Comparison of ENCODE assay signal across 3 cellular contexts in the genomic region with DNA sequence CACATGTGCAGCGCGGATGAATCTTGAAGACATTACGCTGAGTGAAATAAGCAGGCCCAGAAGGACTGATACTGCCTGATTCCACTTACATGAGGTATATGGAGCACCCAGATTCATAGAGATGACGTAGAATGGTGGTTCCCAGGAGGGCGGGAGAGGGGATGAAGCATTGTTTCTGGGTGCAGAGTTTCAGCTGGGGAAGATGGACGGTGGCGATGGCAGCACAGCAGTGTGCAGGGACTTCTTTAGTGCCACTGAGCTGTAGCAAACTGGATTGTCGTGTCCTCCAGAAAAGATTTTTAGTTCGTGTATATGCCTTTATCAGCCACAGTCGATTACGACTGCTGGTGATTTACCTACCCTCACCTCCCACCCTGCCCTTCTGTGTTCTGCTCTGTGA.
TF ChIP-seq lines count a peak whose summit lies in the region.

No MANE protein-coding gene starts in this region.

TF ChIP-seq in GM12891, 5 proteins besides CTCF, POLR2A, EP300 and RAD21:
- TF ChIP-seq POLR2AphosphoS5 (IDR thresholded peaks at IDR 0.05; ENCODE audit: low read depth, low read length) (peak; percentile 63), POU2F2 (IDR thresholded peaks at IDR 0.05; ENCODE audit: low read depth, low read length) (no peak), SPI1 (IDR thresholded peaks at IDR 0.05; ENCODE audit: low read depth, low read length) (no peak), PAX5 (IDR thresholded peaks at IDR 0.05; ENCODE audit: insufficient read depth, low read length, severe bottlenecking) (no peak), TAF1 (IDR thresholded peaks at IDR 0.05; ENCODE audit: low read depth, low read length) (no peak)

TF ChIP-seq in WTC11, 78 proteins besides CTCF, POLR2A, EP300 and RAD21 (continues in another document):
- TF ChIP-seq, protein P1, sequence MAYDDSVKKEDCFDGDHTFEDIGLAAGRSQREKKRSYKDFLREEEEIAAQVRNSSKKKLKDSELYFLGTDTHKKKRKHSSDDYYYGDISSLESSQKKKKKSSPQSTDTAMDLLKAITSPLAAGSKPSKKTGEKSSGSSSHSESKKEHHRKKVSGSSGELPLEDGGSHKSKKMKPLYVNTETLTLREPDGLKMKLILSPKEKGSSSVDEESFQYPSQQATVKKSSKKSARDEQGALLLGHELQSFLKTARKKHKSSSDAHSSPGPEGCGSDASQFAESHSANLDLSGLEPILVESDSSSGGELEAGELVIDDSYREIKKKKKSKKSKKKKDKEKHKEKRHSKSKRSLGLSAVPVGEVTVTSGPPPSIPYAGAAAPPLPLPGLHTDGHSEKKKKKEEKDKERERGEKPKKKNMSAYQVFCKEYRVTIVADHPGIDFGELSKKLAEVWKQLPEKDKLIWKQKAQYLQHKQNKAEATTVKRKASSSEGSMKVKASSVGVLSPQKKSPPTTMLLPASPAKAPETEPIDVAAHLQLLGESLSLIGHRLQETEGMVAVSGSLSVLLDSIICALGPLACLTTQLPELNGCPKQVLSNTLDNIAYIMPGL (CRISPR knock-in tag; IDR thresholded peaks at IDR 0.05), result no peak
- no peak for TF ChIP-seq RORB (CRISPR knock-in tag; IDR thresholded peaks at IDR 0.05)
- TF ChIP-seq GABPB1 (CRISPR knock-in tag; IDR thresholded peaks at IDR 0.05), result no peak
- TF ChIP-seq, protein P2, sequence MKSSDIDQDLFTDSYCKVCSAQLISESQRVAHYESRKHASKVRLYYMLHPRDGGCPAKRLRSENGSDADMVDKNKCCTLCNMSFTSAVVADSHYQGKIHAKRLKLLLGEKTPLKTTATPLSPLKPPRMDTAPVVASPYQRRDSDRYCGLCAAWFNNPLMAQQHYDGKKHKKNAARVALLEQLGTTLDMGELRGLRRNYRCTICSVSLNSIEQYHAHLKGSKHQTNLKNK (CRISPR knock-in tag; IDR thresholded peaks at IDR 0.05), result no peak
- TF ChIP-seq, protein P3, sequence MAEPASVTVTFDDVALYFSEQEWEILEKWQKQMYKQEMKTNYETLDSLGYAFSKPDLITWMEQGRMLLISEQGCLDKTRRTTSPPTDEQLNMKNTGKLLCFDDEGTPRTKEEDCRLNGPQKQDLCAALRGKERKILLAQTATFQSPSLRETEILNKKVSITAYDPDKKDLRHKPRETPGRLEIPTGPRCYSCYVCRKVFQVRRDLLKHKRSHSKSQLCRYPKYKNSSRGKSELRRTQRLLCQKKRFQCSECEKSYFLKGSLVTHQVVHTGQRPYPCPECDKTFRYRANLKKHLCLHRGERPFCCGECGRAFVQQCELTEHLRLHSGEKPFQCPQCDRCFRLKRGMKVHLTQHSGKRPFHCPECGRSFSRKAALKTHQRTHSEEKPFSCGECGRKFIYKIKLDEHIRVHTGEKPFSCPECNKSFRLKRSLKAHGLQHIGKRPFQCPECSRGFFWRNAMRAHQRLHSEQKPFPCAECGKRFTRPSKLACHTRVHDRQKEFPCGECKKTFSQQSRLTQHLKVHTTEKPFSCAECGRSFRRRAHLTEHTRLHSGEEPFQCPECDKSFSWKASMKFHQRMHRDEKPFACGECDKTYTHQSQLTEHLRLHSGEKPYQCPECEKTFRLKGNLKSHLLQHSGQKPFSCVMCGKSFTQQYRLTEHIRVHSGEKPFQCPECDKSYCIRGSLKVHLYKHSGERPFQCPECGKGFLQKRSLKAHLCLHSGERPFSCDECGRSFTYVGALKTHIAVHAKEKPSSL (CRISPR knock-in tag; conservative IDR thresholded peaks at IDR 0.05), result no peak
- TF ChIP-seq, protein P4, sequence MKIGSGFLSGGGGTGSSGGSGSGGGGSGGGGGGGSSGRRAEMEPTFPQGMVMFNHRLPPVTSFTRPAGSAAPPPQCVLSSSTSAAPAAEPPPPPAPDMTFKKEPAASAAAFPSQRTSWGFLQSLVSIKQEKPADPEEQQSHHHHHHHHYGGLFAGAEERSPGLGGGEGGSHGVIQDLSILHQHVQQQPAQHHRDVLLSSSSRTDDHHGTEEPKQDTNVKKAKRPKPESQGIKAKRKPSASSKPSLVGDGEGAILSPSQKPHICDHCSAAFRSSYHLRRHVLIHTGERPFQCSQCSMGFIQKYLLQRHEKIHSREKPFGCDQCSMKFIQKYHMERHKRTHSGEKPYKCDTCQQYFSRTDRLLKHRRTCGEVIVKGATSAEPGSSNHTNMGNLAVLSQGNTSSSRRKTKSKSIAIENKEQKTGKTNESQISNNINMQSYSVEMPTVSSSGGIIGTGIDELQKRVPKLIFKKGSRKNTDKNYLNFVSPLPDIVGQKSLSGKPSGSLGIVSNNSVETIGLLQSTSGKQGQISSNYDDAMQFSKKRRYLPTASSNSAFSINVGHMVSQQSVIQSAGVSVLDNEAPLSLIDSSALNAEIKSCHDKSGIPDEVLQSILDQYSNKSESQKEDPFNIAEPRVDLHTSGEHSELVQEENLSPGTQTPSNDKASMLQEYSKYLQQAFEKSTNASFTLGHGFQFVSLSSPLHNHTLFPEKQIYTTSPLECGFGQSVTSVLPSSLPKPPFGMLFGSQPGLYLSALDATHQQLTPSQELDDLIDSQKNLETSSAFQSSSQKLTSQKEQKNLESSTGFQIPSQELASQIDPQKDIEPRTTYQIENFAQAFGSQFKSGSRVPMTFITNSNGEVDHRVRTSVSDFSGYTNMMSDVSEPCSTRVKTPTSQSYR (CRISPR knock-in tag; IDR thresholded peaks at IDR 0.05), result no peak
- TF ChIP-seq FOXJ3 (CRISPR knock-in tag; IDR thresholded peaks at IDR 0.05; ENCODE audit: borderline replicate concordance), result no peak
- TF ChIP-seq KAT7 (CRISPR knock-in tag; IDR thresholded peaks at IDR 0.05; ENCODE audit: borderline replicate concordance), result no peak
- TF ChIP-seq, protein P5, sequence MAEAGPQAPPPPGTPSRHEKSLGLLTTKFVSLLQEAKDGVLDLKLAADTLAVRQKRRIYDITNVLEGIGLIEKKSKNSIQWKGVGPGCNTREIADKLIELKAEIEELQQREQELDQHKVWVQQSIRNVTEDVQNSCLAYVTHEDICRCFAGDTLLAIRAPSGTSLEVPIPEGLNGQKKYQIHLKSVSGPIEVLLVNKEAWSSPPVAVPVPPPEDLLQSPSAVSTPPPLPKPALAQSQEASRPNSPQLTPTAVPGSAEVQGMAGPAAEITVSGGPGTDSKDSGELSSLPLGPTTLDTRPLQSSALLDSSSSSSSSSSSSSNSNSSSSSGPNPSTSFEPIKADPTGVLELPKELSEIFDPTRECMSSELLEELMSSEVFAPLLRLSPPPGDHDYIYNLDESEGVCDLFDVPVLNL (CRISPR knock-in tag; IDR thresholded peaks at IDR 0.05; ENCODE audit: borderline replicate concordance, low read depth), result no peak
- TF ChIP-seq HMGA2 (CRISPR knock-in tag; IDR thresholded peaks at IDR 0.05), result no peak
- TF ChIP-seq, protein P6, sequence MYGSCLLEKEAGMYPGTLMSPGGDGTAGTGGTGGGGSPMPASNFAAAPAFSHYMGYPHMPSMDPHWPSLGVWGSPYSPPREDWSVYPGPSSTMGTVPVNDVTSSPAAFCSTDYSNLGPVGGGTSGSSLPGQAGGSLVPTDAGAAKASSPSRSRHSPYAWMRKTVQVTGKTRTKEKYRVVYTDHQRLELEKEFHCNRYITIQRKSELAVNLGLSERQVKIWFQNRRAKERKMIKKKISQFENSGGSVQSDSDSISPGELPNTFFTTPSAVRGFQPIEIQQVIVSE (CRISPR knock-in tag; IDR thresholded peaks at IDR 0.05; ENCODE audit: borderline replicate concordance), result no peak
- TF ChIP-seq CBFB (CRISPR knock-in tag; IDR thresholded peaks at IDR 0.05; ENCODE audit: low read depth), result no peak
- no peak for TF ChIP-seq SMAD4 (CRISPR knock-in tag; IDR thresholded peaks at IDR 0.05)
- TF ChIP-seq ZNF121 (CRISPR knock-in tag; IDR thresholded peaks at IDR 0.05), result no peak
- TF ChIP-seq, protein P7, sequence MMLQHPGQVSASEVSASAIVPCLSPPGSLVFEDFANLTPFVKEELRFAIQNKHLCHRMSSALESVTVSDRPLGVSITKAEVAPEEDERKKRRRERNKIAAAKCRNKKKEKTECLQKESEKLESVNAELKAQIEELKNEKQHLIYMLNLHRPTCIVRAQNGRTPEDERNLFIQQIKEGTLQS (CRISPR knock-in tag; conservative IDR thresholded peaks at IDR 0.05), result no peak
- no peak for TF ChIP-seq PRRX2 (CRISPR knock-in tag; IDR thresholded peaks at IDR 0.05)
- TF ChIP-seq GRHL2 (CRISPR knock-in tag; IDR thresholded peaks at IDR 0.05; ENCODE audit: insufficient replicate concordance, severe bottlenecking), result no peak

TF ChIP-seq in H1, 55 proteins besides CTCF, POLR2A, EP300 and RAD21:
- TF ChIP-seq RXRA (IDR thresholded peaks at IDR 0.05; ENCODE audit: insufficient read depth, low read depth, low read length) (no peak), POLR2AphosphoS5 (IDR thresholded peaks at IDR 0.05; ENCODE audit: low read depth, low read length) (peak; percentile 63), SP1 (IDR thresholded peaks at IDR 0.05; ENCODE audit: low read depth, low read length) (no peak)
